ENCODE assay signal across 13 cellular contexts in the genomic region with DNA sequence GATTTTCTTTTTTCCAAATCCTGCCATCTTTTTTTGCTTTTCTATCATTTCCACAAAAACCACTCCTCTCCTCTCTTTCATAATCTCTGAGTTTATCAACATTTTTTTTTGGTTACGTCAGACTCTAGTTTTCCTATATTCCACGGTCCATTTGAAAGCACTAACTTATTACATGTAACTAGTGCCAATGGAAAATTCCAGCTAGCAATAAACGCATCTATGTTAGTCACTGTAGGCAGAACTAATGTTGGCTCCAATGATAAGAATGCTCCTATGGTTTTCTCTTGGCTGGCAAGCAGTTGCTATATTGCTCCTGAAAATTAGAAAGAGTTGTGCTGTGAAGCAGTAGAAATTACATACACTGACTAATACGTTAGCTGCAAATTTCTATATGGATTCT.
"Had no signal": no experiment of that assay in that cellular context is flagged by ENCODE, and none has a peak within 500 bp of the region (broad histone marks: within the 10 kb centered on the region; RNA-seq: fewer than 3 reads in every experiment).

No MANE protein-coding gene starts in this region.

- DNase-seq: activated CD4-positive, alpha-beta memory T cell treated with anti-CD3 and anti-CD28 coated beads, Interleukin-2, amount 10 ng/mL, durations not matched to agents 7 days and 5 days; activated CD4-positive, alpha-beta T cell treated with anti-CD3 and anti-CD28 coated beads for 1 hour; activated CD8-positive, alpha-beta memory T cell treated with anti-CD3 and anti-CD28 coated beads, Interleukin-2, amount 50 U/mL, for 4 hours; activated naive CD8-positive, alpha-beta T cell treated with anti-CD3 and anti-CD28 coated beads, Interleukin-2, amount 10 ng/mL, durations not matched to agents 7 days and 5 days; dermis blood vessel endothelial cell; mucosa of descending colon; naive thymus-derived CD8-positive, alpha-beta T cell; right cardiac atrium; T-helper 9 cell; tibial artery had no signal

- H3K4me3 ChIP-seq: ascending aorta, mucosa of descending colon, tibial artery, vagina had no signal

- ATAC-seq: mucosa of descending colon; naive thymus-derived CD8-positive, alpha-beta T cell; right cardiac atrium; stimulated activated effector memory CD8-positive, alpha-beta T cell treated with anti-CD3 and anti-CD28 coated beads, Interleukin-12 subunit alpha, Interleukin-12 subunit beta, amount 100 ng/mL, for 72 hours had no signal
